35 cellular contexts compared by ENCODE assay signal in the genomic region with DNA sequence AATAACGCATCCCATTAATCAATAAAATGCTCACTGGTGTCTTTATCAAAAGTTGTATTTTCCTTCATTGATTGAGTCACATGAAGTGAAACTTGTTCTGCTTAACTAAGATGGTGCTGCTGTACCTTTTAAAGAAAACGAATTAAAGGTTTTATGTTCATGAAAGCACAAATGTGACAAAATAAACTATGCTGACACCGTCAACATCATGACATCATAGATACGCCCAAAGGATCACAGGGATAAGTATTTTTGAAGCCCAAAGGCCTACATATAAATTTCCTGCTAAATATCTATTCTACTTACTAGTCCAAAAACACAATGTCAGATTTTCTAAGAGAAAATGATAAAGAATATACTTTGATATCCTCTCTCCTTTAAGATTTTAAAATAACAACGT.
DNase-seq lines count a peak whose midpoint lies in the region; ATAC-seq, FAIRE-seq and TF ChIP-seq lines count a peak whose summit lies in the region.
"Had no signal": no experiment of that assay in that cellular context is flagged by ENCODE, and none has a peak within 500 bp of the region (broad histone marks: within the 10 kb centered on the region; RNA-seq: fewer than 3 reads in every experiment).

No MANE protein-coding gene starts in this region.

- in situ Hi-C loops in HepG2 (cut with HindIII; ENCODE audit: extremely low pct_ligation_motif_present, low pct_unique_long_range_greater_than_20kb), result loop anchor here (25.0 kb wide), 1 partner anchor 697 kb away; no protein-coding TSS in a partner anchor

- no peak overlapping the region for H3K27ac ChIP-seq in HepG2 (ENCODE audit: extremely low read length, insufficient read depth, low read length)
- H3K27ac ChIP-seq in right lobe of liver, result no peak overlapping the region
- H3K27ac ChIP-seq in HEK293 (ENCODE audit: extremely low read depth, low read depth, low read length), result no peak overlapping the region
- no peak overlapping the region for H3K27ac ChIP-seq in astrocyte (ENCODE audit: low read depth, low read length)
- H3K27ac ChIP-seq: 22Rv1; A549; BLaER1; BLaER1 treated with 17β-estradiol and CSF1 and Interleukin-3, amounts not matched to agents 10 nM and 100 nM; C4-2B had no signal

- no peaks in the 10 kb centered on the region for H4K20me1 ChIP-seq in HepG2 (ENCODE audit: insufficient read depth, low read length)
- no peaks in the 10 kb centered on the region for H4K20me1 ChIP-seq in astrocyte (ENCODE audit: insufficient read depth, low read length)

- H3K4me3 ChIP-seq in HepG2 (replicated peaks in 1 of 3; ENCODE audit: insufficient read depth in 1 of 3, low read depth in 2 of 3, low read length in 3 of 3), result no peak overlapping the region
- H3K4me3 ChIP-seq in right lobe of liver, result no peak overlapping the region
- no peak overlapping the region for H3K4me3 ChIP-seq in HEK293 (ENCODE audit: low read depth, low read length)
- no peak overlapping the region for H3K4me3 ChIP-seq in astrocyte (ENCODE audit: insufficient read depth, low read depth, low read length)
- H3K4me3 ChIP-seq: A549; BLaER1; BLaER1 treated with 17β-estradiol and CSF1 and Interleukin-3, amounts not matched to agents 10 nM and 100 nM had no signal

- BruUV-seq in HepG2 (replicated peaks; lab: Mats Ljungman, UMichigan), result no TSS peak

- H3K36me3 ChIP-seq in HepG2 (replicated peaks in 1 of 2; ENCODE audit: control insufficient read depth in 1 of 2, insufficient read depth in 2 of 2, low read length in 2 of 2) (no peaks in the 10 kb centered on the region), right lobe of liver (no peaks in the 10 kb centered on the region), HEK293 (ENCODE audit: control insufficient read depth in 2 of 2, insufficient read depth in 1 of 2, low read length in 2 of 2) (no peaks in the 10 kb centered on the region), astrocyte (ENCODE audit: insufficient read depth, low read length) (no peaks in the 10 kb centered on the region)
- H3K36me3 ChIP-seq: BE2C had no signal

- intact Hi-C loops in HepG2 (cut with micrococcal nuclease; ENCODE audit: unreplicated experiment), result no loop called here
- intact Hi-C loops in right lobe of liver (cut with DNase I), result loop anchor here (10.0 kb wide), 3 partner anchors 60 to 250 kb away; no protein-coding TSS in a partner anchor

- H3K4me2 ChIP-seq in HepG2 (ENCODE audit: low read depth, low read length), result no peak overlapping the region
- H3K4me2 ChIP-seq in astrocyte (ENCODE audit: low read length), result no peak overlapping the region
- H3K4me2 ChIP-seq: A549; BLaER1; BLaER1 treated with 17β-estradiol and CSF1 and Interleukin-3, amounts not matched to agents 10 nM and 100 nM had no signal

- no peaks in the 10 kb centered on the region for H3K27me3 ChIP-seq in HepG2 (ENCODE audit: control insufficient read depth in 1 of 2, insufficient read depth in 2 of 2, low read length in 2 of 2)
- H3K27me3 ChIP-seq in right lobe of liver, result no peaks in the 10 kb centered on the region
- peaks cover under 1% of the 10 kb centered on the region for H3K27me3 ChIP-seq in astrocyte (ENCODE audit: insufficient read depth, low read length)
- H3K27me3 ChIP-seq: BE2C; BLaER1; BLaER1 treated with 17β-estradiol and CSF1 and Interleukin-3, amounts not matched to agents 10 nM and 100 nM had no signal

- no peaks in the 10 kb centered on the region for H3K9me3 ChIP-seq in HepG2 (ENCODE audit: low read length)
- H3K9me3 ChIP-seq in right lobe of liver, result no peaks in the 10 kb centered on the region
- no peaks in the 10 kb centered on the region for H3K9me3 ChIP-seq in HEK293 (ENCODE audit: control insufficient read depth, insufficient read depth, low read depth, low read length)
- no peaks in the 10 kb centered on the region for H3K9me3 ChIP-seq in astrocyte (ENCODE audit: insufficient read depth, low read depth, low read length)
- H3K9me3 ChIP-seq: A549, BE2C, Caco-2 had no signal

- ATAC-seq in HepG2 (no peak), right lobe of liver (no peak)
- ATAC-seq: A549; CD8-positive, alpha-beta T cell had no signal

- 87% methylated on average over 5 of the region's 5 CpGs for WGBS in HepG2 (ENCODE audit: low lambda C conversion rate)
- WGBS in right lobe of liver (ENCODE audit: insufficient coverage, low coverage, low lambda C conversion rate, missing lambda C conversion rate), result 91% methylated on average over 5 of the region's 5 CpGs

- TF ChIP-seq EP300 in HepG2 (IDR thresholded peaks at IDR 0.05; ENCODE audit: low read depth in 2 of 2, low read length in 2 of 2) (no peak), HepG2 (CRISPR knock-in tag; IDR thresholded peaks at IDR 0.05; ENCODE audit: borderline replicate concordance) (no peak)

- no peak for TF ChIP-seq RAD21 in HepG2 (CRISPR knock-in tag; IDR thresholded peaks at IDR 0.05)

- peaks cover 2% of the 10 kb centered on the region for H3K36me3 Mint-ChIP-seq in astrocyte (ENCODE audit: low read depth, unreplicated experiment)

- CTCF ChIA-PET in HepG2 (lab: Yijun Ruan, JAX; ENCODE audit: low intra/inter-chr PET ratio, low total read pairs) (no interaction called here), HEK293 (lab: Yijun Ruan, JAX) (interaction anchor here (0.6 to 1.0 kb wide), 3 partner anchors 198 to 243 kb away, joined by 3 to 4 read pairs (median 3); no protein-coding TSS in a partner anchor)

- H3K9ac ChIP-seq in HepG2 (ENCODE audit: insufficient read depth, low read depth, low read length), result no peak overlapping the region
- no peak overlapping the region for H3K9ac ChIP-seq in astrocyte (ENCODE audit: low read length)
- H3K9ac ChIP-seq: BLaER1; BLaER1 treated with 17β-estradiol and CSF1 and Interleukin-3, amounts not matched to agents 10 nM and 100 nM had no signal

- H3K79me2 ChIP-seq in HepG2 (ENCODE audit: insufficient read depth, low read length), result no peaks in the 10 kb centered on the region
- no peaks in the 10 kb centered on the region for H3K79me2 ChIP-seq in astrocyte (ENCODE audit: insufficient read depth, low read length)

- POLR2A ChIA-PET in HepG2 (lab: Yijun Ruan, JAX), result interaction anchor here (1.2 kb wide), 1 partner anchor 242 kb away, joined by 3 read pairs; no protein-coding TSS in a partner anchor
- POLR2A ChIA-PET in HEK293 (lab: Yijun Ruan, JAX), result no interaction called here

- no peak for TF ChIP-seq CTCF in HepG2 (CRISPR knock-in tag; IDR thresholded peaks at IDR 0.05)
- TF ChIP-seq CTCF in right lobe of liver (IDR thresholded peaks at IDR 0.05), result no peak
- TF ChIP-seq CTCF in HEK293 (tag by site-specific recombination; IDR thresholded peaks at IDR 0.05), result no peak
- no peak for TF ChIP-seq CTCF in astrocyte (IDR thresholded peaks at IDR 0.05; ENCODE audit: insufficient read depth, low read depth, low read length)

- H3K27me3 Mint-ChIP-seq in astrocyte (ENCODE audit: low read depth, unreplicated experiment), result no peaks in the 10 kb centered on the region
- H3K27me3 Mint-ChIP-seq: B cell; CD4-positive, alpha-beta memory T cell; CD4-positive, alpha-beta T cell; CD4-positive, CD25-positive, alpha-beta regulatory T cell had no signal

- H3K4me1 ChIP-seq in HepG2 (ENCODE audit: insufficient read depth, low read length) (peaks cover 11% of the 10 kb centered on the region), right lobe of liver (peaks cover 0 to 4% (median 0%) of the 10 kb centered on the region in 4 donors), HEK293 (ENCODE audit: control insufficient read depth, insufficient read depth, low read length) (no peaks in the 10 kb centered on the region), astrocyte (ENCODE audit: insufficient read depth, low read length) (peaks cover 13% of the 10 kb centered on the region)
- H3K4me1 ChIP-seq: BE2C, BLaER1, Caco-2 had no signal

- FAIRE-seq in HepG2 (lab: Jason Lieb, UNC) (no peak), astrocyte (lab: Jason Lieb, UNC) (peak; percentile 23)
- FAIRE-seq: A204.1, A549, D721Med had no signal

- H2AFZ ChIP-seq in HepG2 (ENCODE audit: low read length), result no peak overlapping the region
- H2AFZ ChIP-seq in astrocyte (ENCODE audit: low read depth, low read length), result no peak overlapping the region

- DNase-seq in HepG2 (ENCODE audit: low spot score) (no peak), right lobe of liver (no peak), astrocyte (ENCODE audit: low read depth) (no peak), NCI-H774 (lab: John Stamatoyannopoulos, UW) (no peak), NCI-H128 (lab: John Stamatoyannopoulos, UW; ENCODE audit: unreplicated experiment) (no peak)
- DNase-seq: 8988T; ACHN; AML-193; BE2C; C1 segment of cervical spinal cord; Caco-2; Calu3; CD4-positive, alpha-beta memory T cell; CD4-positive, alpha-beta T cell; CD4-positive, CD25-positive, alpha-beta regulatory T cell; CD8-positive, alpha-beta memory T cell; CD8-positive, alpha-beta T cell; COR-L47; DMS 273 treated with DMSO at 0.1 percent for 48 hours; DMS153; DMS53; DMS79; DMS79 treated with DMSO at 0.1 percent for 48 hours; DND-41; EL had no signal

- no peak for TF ChIP-seq POLR2A in HepG2 (IDR thresholded peaks at IDR 0.05; ENCODE audit: insufficient read depth in 1 of 2, low read depth in 2 of 2, low read length in 2 of 2)
- TF ChIP-seq POLR2A in right lobe of liver (IDR thresholded peaks at IDR 0.05), result no peak

- H3K27ac Mint-ChIP-seq in astrocyte (ENCODE audit: unreplicated experiment), result no peak overlapping the region
- H3K27ac Mint-ChIP-seq: B cell; CD14-positive monocyte; CD4-positive, alpha-beta memory T cell; CD4-positive, alpha-beta T cell; CD8-positive, alpha-beta memory T cell; CD8-positive, alpha-beta T cell had no signal

- H3K4me3 Mint-ChIP-seq in astrocyte (ENCODE audit: unreplicated experiment), result no peak overlapping the region
- H3K4me3 Mint-ChIP-seq: B cell; CD14-positive monocyte; CD4-positive, alpha-beta memory T cell; CD4-positive, alpha-beta T cell; CD4-positive, CD25-positive, alpha-beta regulatory T cell; CD8-positive, alpha-beta memory T cell; CD8-positive, alpha-beta T cell had no signal

- peaks cover 11% of the 10 kb centered on the region for H3K4me1 Mint-ChIP-seq in astrocyte (ENCODE audit: low read depth, unreplicated experiment)
- H3K4me1 Mint-ChIP-seq: B cell, CD14-positive monocyte had no signal

- peaks cover 2% of the 10 kb centered on the region for H3K9me3 Mint-ChIP-seq in astrocyte (ENCODE audit: unreplicated experiment)
- H3K9me3 Mint-ChIP-seq: CD4-positive, alpha-beta T cell had no signal

TF ChIP-seq in HepG2, 621 proteins besides CTCF, POLR2A, EP300 and RAD21 (continues in another document):
- TF ChIP-seq SATB2 (CRISPR knock-in tag; IDR thresholded peaks at IDR 0.05) (no peak), CREB1 (IDR thresholded peaks at IDR 0.05) (peak; percentile 54), CREB1 (CRISPR knock-in tag; IDR thresholded peaks at IDR 0.05) (no peak), ZNF883 (CRISPR knock-in tag; IDR thresholded peaks at IDR 0.05; ENCODE audit: not compliant biosample characterization) (no peak), ELF1 (CRISPR knock-in tag; IDR thresholded peaks at IDR 0.05) (no peak)

TF ChIP-seq in HEK293, 187 proteins besides CTCF, POLR2A, EP300 and RAD21 (continues in another document):
- TF ChIP-seq ZNF529 (tag by site-specific recombination; IDR thresholded peaks at IDR 0.05; ENCODE audit: insufficient replicate concordance), result no peak
